In the genomic region with DNA sequence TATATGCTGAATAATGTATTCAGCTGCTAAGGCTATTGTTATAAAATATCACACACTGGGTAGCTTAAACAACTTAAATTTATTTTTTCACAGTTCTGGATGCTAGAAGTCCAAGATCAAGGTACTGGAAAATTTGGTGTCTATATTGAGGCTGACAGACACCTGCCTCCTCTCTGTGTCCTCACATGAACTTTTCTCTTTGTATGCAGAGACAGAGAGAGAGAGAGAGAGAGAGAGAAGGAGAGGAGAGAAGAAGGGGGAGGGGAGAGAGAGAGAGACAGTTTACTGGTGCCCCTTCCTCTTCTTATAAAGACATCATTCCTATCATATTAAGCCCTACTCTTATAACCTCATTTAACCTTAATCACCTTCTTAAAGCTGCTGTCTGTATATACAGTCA, we compare ENCODE assay signal across 30 cellular contexts.
"Had no signal": no experiment of that assay in that cellular context is flagged by ENCODE, and none has a peak within 500 bp of the region (broad histone marks: within the 10 kb centered on the region; RNA-seq: fewer than 3 reads in every experiment).

No MANE protein-coding gene starts in this region.

- H3K4me1 Mint-ChIP-seq: naive B cell; nephron progenitor cell; stimulated activated naive B cell treated with anti-CD40 and anti-IgM and Interleukin-4, amounts not matched to agents 10 μg/mL and 1 μg/mL and 100 μg/mL, for 72 hours; WTC11 had no signal

- H3K36me3 ChIP-seq: breast epithelium, gastrocnemius medialis, neutrophil, ovary, prostate gland, sigmoid colon, stomach, thyroid gland, upper lobe of left lung, vagina had no signal

- H3K9me3 ChIP-seq: breast epithelium, gastrocnemius medialis, neutrophil, ovary, prostate gland, sigmoid colon, stomach, thyroid gland, upper lobe of left lung, vagina had no signal

- DNase-seq: activated CD4-positive, alpha-beta T cell treated with anti-CD3 and anti-CD28 coated beads for 1 hour; activated CD4-positive, alpha-beta T cell treated with anti-CD3 and anti-CD28 coated beads, Interleukin-2, amount 10 ng/mL, durations not matched to agents 7 days and 5 days; activated CD8-positive, alpha-beta T cell treated with anti-CD3 and anti-CD28 coated beads for 36 hours; activated gamma-delta T cell treated with Interleukin-2 at 50 U/mL for 16 hours; activated naive CD4-positive, alpha-beta T cell treated with anti-CD3 and anti-CD28 coated beads, Interleukin-2, amount 50 U/mL, for 16 hours; activated T-cell treated with anti-CD3 and anti-CD28 coated beads, Interleukin-2, amount 50 U/mL, for 4 hours; amniotic stem cell; central memory CD4-positive, alpha-beta T cell; gastrocnemius medialis; glutamatergic neuron; islet precursor cell; left ventricle myocardium superior; naive B cell; nephron progenitor cell; ovary; retina; sigmoid colon; stimulated activated CD4-positive, alpha-beta T cell treated with anti-CD3 and anti-CD28 coated beads, Interleukin-15, amount 100 ng/mL, for 24 hours; stimulated activated CD4-positive, alpha-beta T cell treated with anti-CD3 and anti-CD28 coated beads, Interleukin-2, amount 100 ng/mL, for 24 hours; stimulated activated naive B cell treated with anti-CD40 and anti-IgM and Interleukin-4, amounts not matched to agents 10 μg/mL and 1 μg/mL and 100 μg/mL, for 72 hours; stomach; T1000; thyroid gland; upper lobe of left lung had no signal

- H3K27ac ChIP-seq: breast epithelium, gastrocnemius medialis, neutrophil, ovary, prostate gland, sigmoid colon, stomach, thyroid gland, upper lobe of left lung, vagina had no signal

- H3K9me3 Mint-ChIP-seq: activated CD4-positive, alpha-beta T cell treated with anti-CD3 and anti-CD28 coated beads, Interleukin-2, amount 10 ng/mL, durations not matched to agents 7 days and 5 days; activated CD8-positive, alpha-beta T cell treated with anti-CD3 and anti-CD28 coated beads for 36 hours; activated T-cell treated with anti-CD3 and anti-CD28 coated beads, Interleukin-2, amount 50 U/mL, for 4 hours; activated T-helper 17 cell treated with anti-CD3 and anti-CD28 coated beads, Interleukin-2, amount 50 U/mL, for 72 hours; stimulated activated naive B cell treated with anti-CD40 and anti-IgM and Interleukin-4, amounts not matched to agents 10 μg/mL and 1 μg/mL and 100 μg/mL, for 72 hours; WTC11 had no signal

- H3K4me3 Mint-ChIP-seq: activated CD4-positive, alpha-beta T cell treated with anti-CD3 and anti-CD28 coated beads, Interleukin-2, amount 10 ng/mL, durations not matched to agents 7 days and 5 days; activated CD8-positive, alpha-beta T cell treated with anti-CD3 and anti-CD28 coated beads for 36 hours; activated T-cell treated with anti-CD3 and anti-CD28 coated beads, Interleukin-2, amount 50 U/mL, for 4 hours; activated T-helper 17 cell treated with anti-CD3 and anti-CD28 coated beads, Interleukin-2, amount 50 U/mL, for 72 hours; naive B cell; nephron progenitor cell; stimulated activated naive B cell treated with anti-CD40 and anti-IgM and Interleukin-4, amounts not matched to agents 10 μg/mL and 1 μg/mL and 100 μg/mL, for 72 hours; WTC11 had no signal

- H3K27me3 ChIP-seq: breast epithelium, gastrocnemius medialis, ovary, sigmoid colon, stomach, thyroid gland, upper lobe of left lung, vagina had no signal

- H3K4me1 ChIP-seq: breast epithelium, gastrocnemius medialis, prostate gland, sigmoid colon, stomach, thyroid gland, upper lobe of left lung, vagina had no signal

- H3K4me3 ChIP-seq: breast epithelium, gastrocnemius medialis, ovary, prostate gland, sigmoid colon, stomach, thyroid gland, upper lobe of left lung, vagina had no signal

- H3K27me3 Mint-ChIP-seq: naive B cell; stimulated activated naive B cell treated with anti-CD40 and anti-IgM and Interleukin-4, amounts not matched to agents 10 μg/mL and 1 μg/mL and 100 μg/mL, for 72 hours had no signal

- ATAC-seq: activated CD8-positive, alpha-beta T cell treated with anti-CD3 and anti-CD28 coated beads for 36 hours; activated T-cell treated with anti-CD3 and anti-CD28 coated beads, Interleukin-2, amount 50 U/mL, for 4 hours; activated T-helper 17 cell treated with anti-CD3 and anti-CD28 coated beads, Interleukin-2, amount 50 U/mL, for 72 hours; gastrocnemius medialis; left ventricle myocardium superior; stimulated activated naive B cell treated with anti-CD40 and anti-IgM and Interleukin-4, amounts not matched to agents 10 μg/mL and 1 μg/mL and 100 μg/mL, for 72 hours; WTC11 had no signal

- H3K27ac Mint-ChIP-seq: activated CD4-positive, alpha-beta T cell treated with anti-CD3 and anti-CD28 coated beads, Interleukin-2, amount 10 ng/mL, durations not matched to agents 7 days and 5 days; activated CD8-positive, alpha-beta T cell treated with anti-CD3 and anti-CD28 coated beads for 36 hours; activated T-helper 17 cell treated with anti-CD3 and anti-CD28 coated beads, Interleukin-2, amount 50 U/mL, for 72 hours; naive B cell; nephron progenitor cell; stimulated activated naive B cell treated with anti-CD40 and anti-IgM and Interleukin-4, amounts not matched to agents 10 μg/mL and 1 μg/mL and 100 μg/mL, for 72 hours; WTC11 had no signal

- H3K36me3 Mint-ChIP-seq: naive B cell; stimulated activated naive B cell treated with anti-CD40 and anti-IgM and Interleukin-4, amounts not matched to agents 10 μg/mL and 1 μg/mL and 100 μg/mL, for 72 hours; WTC11 had no signal
